In the genomic region with DNA sequence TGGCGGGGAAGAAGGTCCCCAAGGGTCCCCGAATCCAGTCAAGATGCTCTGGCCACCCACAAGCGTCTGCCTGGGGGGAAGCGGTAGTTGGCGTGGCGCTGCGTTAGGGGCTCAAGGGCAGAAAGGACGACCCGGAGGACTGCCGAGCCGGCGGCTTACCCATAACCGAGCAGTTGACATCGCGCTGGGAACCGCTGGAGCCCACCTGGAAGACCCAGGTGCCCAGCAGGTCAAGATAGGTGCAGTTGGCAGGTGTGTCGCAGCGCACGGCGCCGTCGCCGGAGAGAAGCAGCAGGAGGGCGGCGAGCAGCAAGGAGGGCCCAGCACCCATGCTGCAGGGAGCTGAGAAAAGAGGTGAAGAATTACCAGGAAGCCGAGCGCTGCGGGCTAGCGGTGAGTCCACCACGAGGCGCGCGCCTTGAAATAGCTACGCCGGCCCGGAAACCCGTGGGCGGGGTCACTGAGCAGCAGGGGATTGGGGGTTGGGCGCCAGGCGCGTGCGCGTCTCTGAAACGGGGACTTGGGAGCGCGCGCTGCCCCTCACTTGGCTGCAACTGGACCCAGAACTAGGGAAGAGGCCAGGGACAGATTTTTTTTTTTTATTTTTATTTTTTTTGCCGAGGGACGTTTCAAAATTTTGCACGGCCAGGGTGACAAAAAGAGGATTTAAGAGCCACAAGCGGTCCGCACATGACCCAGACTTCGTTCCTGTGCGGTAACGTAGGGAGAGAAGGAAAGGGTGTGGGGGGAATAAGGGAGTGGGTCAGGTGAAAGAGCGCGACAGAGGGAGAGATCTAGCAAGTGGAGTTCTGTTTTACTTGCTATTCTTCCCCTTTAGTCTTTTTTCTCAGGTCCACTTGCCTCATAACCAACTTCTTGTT, we compare ENCODE assay signal across 1 cellular context.
TF ChIP-seq lines count a peak whose summit lies in the region.

A gene (minus strand): TSS at position 395 of the 881 bp plus-strand sequence. CDS start 64 bp downstream, at position 331.

TF ChIP-seq in H1, 55 proteins besides CTCF, POLR2A, EP300 and RAD21:
- TF ChIP-seq, protein P1, sequence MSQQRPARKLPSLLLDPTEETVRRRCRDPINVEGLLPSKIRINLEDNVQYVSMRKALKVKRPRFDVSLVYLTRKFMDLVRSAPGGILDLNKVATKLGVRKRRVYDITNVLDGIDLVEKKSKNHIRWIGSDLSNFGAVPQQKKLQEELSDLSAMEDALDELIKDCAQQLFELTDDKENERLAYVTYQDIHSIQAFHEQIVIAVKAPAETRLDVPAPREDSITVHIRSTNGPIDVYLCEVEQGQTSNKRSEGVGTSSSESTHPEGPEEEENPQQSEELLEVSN (IDR thresholded peaks at IDR 0.05): peak; percentile 68
- TF ChIP-seq HDAC6 (IDR thresholded peaks at IDR 0.05; ENCODE audit: low read depth, low read length) (no peak), EZH2 (IDR thresholded peaks at IDR 0.05; ENCODE audit: low read depth, low read length, severe bottlenecking) (no peak), SUZ12 (IDR thresholded peaks at IDR 0.05; ENCODE audit: low read length) (no peak), JUN (IDR thresholded peaks at IDR 0.05; ENCODE audit: low read depth, low read length) (no peak), NANOG (IDR thresholded peaks at IDR 0.05; ENCODE audit: insufficient read depth, low read depth, low read length, poor library complexity, severe bottlenecking) (no peak), KDM4A (IDR thresholded peaks at IDR 0.05; ENCODE audit: low read depth, low read length, severe bottlenecking) (peak; percentile 55), RFX5 (IDR thresholded peaks at IDR 0.05; ENCODE audit: borderline replicate concordance, low read depth, low read length) (no peak), NRF1 (IDR thresholded peaks at IDR 0.05; ENCODE audit: low read depth, low read length) (peak; percentile 39; the same call in 1 of the 2 replicates), TEAD4 (IDR thresholded peaks at IDR 0.05; ENCODE audit: low read depth, low read length) (no peak), CHD2 (IDR thresholded peaks at IDR 0.05; ENCODE audit: low read length) (no peak), TBP (IDR thresholded peaks at IDR 0.05; ENCODE audit: low read depth, low read length) (peak; percentile 89), KDM1A (IDR thresholded peaks at IDR 0.05; ENCODE audit: borderline replicate concordance, low read length) (no peak), POU5F1 (IDR thresholded peaks at IDR 0.05; ENCODE audit: low read depth, low read length) (no peak), BACH1 (IDR thresholded peaks at IDR 0.05; ENCODE audit: low read length) (no peak), EGR1 (IDR thresholded peaks at IDR 0.05; ENCODE audit: borderline replicate concordance, low read depth, low read length) (peak; percentile 91), GTF2F1 (IDR thresholded peaks at IDR 0.05; ENCODE audit: borderline replicate concordance, low read depth, low read length) (peak; percentile 86), ASH2L (IDR thresholded peaks at IDR 0.05; ENCODE audit: low read length) (peak; percentile 52), CREB1 (IDR thresholded peaks at IDR 0.05) (no peak; the same call in 1 of the 2 replicates), SP1 (IDR thresholded peaks at IDR 0.05; ENCODE audit: low read depth, low read length) (peak; percentile 62), SIN3A (conservative IDR thresholded peaks at IDR 0.05 in 1 of 2, IDR thresholded peaks at IDR 0.05 in 1 of 2; ENCODE audit: low read depth in 1 of 2, low read length in 2 of 2) (peak; percentile 50 to 92; a peak in 2 of 4 replicates), RNF2 (IDR thresholded peaks at IDR 0.05; ENCODE audit: borderline replicate concordance, low read depth, low read length, missing control alignments, poor library complexity, severe bottlenecking) (no peak), CTBP2 (IDR thresholded peaks at IDR 0.05; ENCODE audit: borderline replicate concordance, insufficient read depth, insufficient read length, low read length) (no peak), ZNF274 (IDR thresholded peaks at IDR 0.05; ENCODE audit: borderline replicate concordance, extremely low read depth, low read length) (no peak), RBBP5 (IDR thresholded peaks at IDR 0.05; ENCODE audit: borderline replicate concordance, low read depth, low read length) (peak; percentile 89), FOSL1 (IDR thresholded peaks at IDR 0.05; ENCODE audit: insufficient read depth, low read depth, low read length) (no peak), CBX5 (IDR thresholded peaks at IDR 0.05; ENCODE audit: low read depth, low read length) (no peak), BCL11A (IDR thresholded peaks at IDR 0.05; ENCODE audit: low read depth in 2 of 2, low read length in 2 of 2) (no peak), CHD1 (IDR thresholded peaks at IDR 0.05; ENCODE audit: low read depth, low read length) (no peak; the same call in 1 of the 2 replicates), SIX5 (IDR thresholded peaks at IDR 0.05; ENCODE audit: low read depth, low read length) (no peak), KDM5A (IDR thresholded peaks at IDR 0.05; ENCODE audit: low read length) (no peak), SRF (IDR thresholded peaks at IDR 0.05; ENCODE audit: low read depth, low read length) (no peak), SIRT6 (IDR thresholded peaks at IDR 0.05; ENCODE audit: low read length) (no peak), SP2 (IDR thresholded peaks at IDR 0.05; ENCODE audit: low read length) (no peak), TCF12 (IDR thresholded peaks at IDR 0.05; ENCODE audit: low read depth, low read length) (no peak), BRCA1 (IDR thresholded peaks at IDR 0.05; ENCODE audit: low read depth, low read length) (no peak), CBX8 (IDR thresholded peaks at IDR 0.05; ENCODE audit: borderline replicate concordance, low read depth, low read length) (no peak), SAP30 (IDR thresholded peaks at IDR 0.05; ENCODE audit: insufficient read depth, insufficient replicate concordance, low read length) (peak; percentile 90), GABPA (IDR thresholded peaks at IDR 0.05; ENCODE audit: borderline replicate concordance, insufficient read depth, low read length) (no peak), PHF8 (conservative IDR thresholded peaks at IDR 0.05; ENCODE audit: low read depth, low read length) (peak; percentile 60), TAF7 (optimal IDR thresholded peaks at IDR 0.05; ENCODE audit: borderline replicate concordance, low read depth, low read length) (peak; percentile 36), JUND (IDR thresholded peaks at IDR 0.05; ENCODE audit: low read length) (no peak), RXRA (IDR thresholded peaks at IDR 0.05; ENCODE audit: insufficient read depth, low read depth, low read length) (no peak), HDAC2 (IDR thresholded peaks at IDR 0.05; ENCODE audit: borderline replicate concordance in 1 of 2, low read depth in 2 of 2, low read length in 2 of 2) (peak in 1 of 2 experiments; percentile 79; a peak in 1 of 4 replicates), TAF1 (IDR thresholded peaks at IDR 0.05; ENCODE audit: low read depth, low read length) (peak; percentile 95), SP4 (IDR thresholded peaks at IDR 0.05; ENCODE audit: low read length) (no peak; the same call in 1 of the 2 replicates), POLR2AphosphoS5 (IDR thresholded peaks at IDR 0.05; ENCODE audit: low read depth, low read length) (peak; percentile 93), CEBPB (IDR thresholded peaks at IDR 0.05; ENCODE audit: low read depth, low read length) (no peak), YY1 (IDR thresholded peaks at IDR 0.05; ENCODE audit: low read depth, low read length) (no peak), MAFK (IDR thresholded peaks at IDR 0.05; ENCODE audit: low read depth, low read length) (no peak)
- TF ChIP-seq, protein P2, sequence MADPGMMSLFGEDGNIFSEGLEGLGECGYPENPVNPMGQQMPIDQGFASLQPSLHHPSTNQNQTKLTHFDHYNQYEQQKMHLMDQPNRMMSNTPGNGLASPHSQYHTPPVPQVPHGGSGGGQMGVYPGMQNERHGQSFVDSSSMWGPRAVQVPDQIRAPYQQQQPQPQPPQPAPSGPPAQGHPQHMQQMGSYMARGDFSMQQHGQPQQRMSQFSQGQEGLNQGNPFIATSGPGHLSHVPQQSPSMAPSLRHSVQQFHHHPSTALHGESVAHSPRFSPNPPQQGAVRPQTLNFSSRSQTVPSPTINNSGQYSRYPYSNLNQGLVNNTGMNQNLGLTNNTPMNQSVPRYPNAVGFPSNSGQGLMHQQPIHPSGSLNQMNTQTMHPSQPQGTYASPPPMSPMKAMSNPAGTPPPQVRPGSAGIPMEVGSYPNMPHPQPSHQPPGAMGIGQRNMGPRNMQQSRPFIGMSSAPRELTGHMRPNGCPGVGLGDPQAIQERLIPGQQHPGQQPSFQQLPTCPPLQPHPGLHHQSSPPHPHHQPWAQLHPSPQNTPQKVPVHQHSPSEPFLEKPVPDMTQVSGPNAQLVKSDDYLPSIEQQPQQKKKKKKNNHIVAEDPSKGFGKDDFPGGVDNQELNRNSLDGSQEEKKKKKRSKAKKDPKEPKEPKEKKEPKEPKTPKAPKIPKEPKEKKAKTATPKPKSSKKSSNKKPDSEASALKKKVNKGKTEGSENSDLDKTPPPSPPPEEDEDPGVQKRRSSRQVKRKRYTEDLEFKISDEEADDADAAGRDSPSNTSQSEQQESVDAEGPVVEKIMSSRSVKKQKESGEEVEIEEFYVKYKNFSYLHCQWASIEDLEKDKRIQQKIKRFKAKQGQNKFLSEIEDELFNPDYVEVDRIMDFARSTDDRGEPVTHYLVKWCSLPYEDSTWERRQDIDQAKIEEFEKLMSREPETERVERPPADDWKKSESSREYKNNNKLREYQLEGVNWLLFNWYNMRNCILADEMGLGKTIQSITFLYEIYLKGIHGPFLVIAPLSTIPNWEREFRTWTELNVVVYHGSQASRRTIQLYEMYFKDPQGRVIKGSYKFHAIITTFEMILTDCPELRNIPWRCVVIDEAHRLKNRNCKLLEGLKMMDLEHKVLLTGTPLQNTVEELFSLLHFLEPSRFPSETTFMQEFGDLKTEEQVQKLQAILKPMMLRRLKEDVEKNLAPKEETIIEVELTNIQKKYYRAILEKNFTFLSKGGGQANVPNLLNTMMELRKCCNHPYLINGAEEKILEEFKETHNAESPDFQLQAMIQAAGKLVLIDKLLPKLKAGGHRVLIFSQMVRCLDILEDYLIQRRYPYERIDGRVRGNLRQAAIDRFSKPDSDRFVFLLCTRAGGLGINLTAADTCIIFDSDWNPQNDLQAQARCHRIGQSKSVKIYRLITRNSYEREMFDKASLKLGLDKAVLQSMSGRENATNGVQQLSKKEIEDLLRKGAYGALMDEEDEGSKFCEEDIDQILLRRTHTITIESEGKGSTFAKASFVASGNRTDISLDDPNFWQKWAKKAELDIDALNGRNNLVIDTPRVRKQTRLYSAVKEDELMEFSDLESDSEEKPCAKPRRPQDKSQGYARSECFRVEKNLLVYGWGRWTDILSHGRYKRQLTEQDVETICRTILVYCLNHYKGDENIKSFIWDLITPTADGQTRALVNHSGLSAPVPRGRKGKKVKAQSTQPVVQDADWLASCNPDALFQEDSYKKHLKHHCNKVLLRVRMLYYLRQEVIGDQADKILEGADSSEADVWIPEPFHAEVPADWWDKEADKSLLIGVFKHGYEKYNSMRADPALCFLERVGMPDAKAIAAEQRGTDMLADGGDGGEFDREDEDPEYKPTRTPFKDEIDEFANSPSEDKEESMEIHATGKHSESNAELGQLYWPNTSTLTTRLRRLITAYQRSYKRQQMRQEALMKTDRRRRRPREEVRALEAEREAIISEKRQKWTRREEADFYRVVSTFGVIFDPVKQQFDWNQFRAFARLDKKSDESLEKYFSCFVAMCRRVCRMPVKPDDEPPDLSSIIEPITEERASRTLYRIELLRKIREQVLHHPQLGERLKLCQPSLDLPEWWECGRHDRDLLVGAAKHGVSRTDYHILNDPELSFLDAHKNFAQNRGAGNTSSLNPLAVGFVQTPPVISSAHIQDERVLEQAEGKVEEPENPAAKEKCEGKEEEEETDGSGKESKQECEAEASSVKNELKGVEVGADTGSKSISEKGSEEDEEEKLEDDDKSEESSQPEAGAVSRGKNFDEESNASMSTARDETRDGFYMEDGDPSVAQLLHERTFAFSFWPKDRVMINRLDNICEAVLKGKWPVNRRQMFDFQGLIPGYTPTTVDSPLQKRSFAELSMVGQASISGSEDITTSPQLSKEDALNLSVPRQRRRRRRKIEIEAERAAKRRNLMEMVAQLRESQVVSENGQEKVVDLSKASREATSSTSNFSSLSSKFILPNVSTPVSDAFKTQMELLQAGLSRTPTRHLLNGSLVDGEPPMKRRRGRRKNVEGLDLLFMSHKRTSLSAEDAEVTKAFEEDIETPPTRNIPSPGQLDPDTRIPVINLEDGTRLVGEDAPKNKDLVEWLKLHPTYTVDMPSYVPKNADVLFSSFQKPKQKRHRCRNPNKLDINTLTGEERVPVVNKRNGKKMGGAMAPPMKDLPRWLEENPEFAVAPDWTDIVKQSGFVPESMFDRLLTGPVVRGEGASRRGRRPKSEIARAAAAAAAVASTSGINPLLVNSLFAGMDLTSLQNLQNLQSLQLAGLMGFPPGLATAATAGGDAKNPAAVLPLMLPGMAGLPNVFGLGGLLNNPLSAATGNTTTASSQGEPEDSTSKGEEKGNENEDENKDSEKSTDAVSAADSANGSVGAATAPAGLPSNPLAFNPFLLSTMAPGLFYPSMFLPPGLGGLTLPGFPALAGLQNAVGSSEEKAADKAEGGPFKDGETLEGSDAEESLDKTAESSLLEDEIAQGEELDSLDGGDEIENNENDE (IDR thresholded peaks at IDR 0.05; ENCODE audit: insufficient replicate concordance, low read length): no peak
- TF ChIP-seq, protein P3, sequence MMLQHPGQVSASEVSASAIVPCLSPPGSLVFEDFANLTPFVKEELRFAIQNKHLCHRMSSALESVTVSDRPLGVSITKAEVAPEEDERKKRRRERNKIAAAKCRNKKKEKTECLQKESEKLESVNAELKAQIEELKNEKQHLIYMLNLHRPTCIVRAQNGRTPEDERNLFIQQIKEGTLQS (IDR thresholded peaks at IDR 0.05; ENCODE audit: insufficient read depth, low read depth, low read length): no peak
- TF ChIP-seq, protein P4, sequence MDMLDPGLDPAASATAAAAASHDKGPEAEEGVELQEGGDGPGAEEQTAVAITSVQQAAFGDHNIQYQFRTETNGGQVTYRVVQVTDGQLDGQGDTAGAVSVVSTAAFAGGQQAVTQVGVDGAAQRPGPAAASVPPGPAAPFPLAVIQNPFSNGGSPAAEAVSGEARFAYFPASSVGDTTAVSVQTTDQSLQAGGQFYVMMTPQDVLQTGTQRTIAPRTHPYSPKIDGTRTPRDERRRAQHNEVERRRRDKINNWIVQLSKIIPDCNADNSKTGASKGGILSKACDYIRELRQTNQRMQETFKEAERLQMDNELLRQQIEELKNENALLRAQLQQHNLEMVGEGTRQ (IDR thresholded peaks at IDR 0.05; ENCODE audit: low read length): no peak
- TF ChIP-seq, protein P5, sequence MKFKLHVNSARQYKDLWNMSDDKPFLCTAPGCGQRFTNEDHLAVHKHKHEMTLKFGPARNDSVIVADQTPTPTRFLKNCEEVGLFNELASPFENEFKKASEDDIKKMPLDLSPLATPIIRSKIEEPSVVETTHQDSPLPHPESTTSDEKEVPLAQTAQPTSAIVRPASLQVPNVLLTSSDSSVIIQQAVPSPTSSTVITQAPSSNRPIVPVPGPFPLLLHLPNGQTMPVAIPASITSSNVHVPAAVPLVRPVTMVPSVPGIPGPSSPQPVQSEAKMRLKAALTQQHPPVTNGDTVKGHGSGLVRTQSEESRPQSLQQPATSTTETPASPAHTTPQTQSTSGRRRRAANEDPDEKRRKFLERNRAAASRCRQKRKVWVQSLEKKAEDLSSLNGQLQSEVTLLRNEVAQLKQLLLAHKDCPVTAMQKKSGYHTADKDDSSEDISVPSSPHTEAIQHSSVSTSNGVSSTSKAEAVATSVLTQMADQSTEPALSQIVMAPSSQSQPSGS (IDR thresholded peaks at IDR 0.05; ENCODE audit: low read length): no peak
- TF ChIP-seq, protein P6, sequence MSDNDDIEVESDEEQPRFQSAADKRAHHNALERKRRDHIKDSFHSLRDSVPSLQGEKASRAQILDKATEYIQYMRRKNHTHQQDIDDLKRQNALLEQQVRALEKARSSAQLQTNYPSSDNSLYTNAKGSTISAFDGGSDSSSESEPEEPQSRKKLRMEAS (IDR thresholded peaks at IDR 0.05): peak; percentile 93
